27 cellular contexts compared by ENCODE assay signal in the genomic region with DNA sequence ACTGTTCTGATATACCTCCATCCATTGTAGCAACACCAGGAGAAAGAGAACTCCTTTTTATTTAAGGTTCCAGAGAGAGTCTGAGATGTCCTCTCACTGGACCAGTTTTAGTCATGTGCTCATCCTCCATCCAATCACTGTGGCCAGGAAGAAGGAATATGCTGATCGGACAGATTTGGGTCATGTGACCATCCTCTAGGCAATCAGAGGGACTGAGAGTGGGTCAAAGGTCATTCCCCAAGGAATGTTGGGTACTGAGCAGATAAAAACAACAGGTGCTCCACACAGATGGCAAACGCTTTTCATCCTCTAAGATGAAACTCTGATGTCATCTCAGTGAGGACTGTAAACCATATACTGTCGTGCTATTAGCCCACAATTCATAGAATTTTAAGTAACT. TPM values are rescaled to one million over a fixed set of nuclear protein-coding genes. Genes with fewer than 3 reads are reported as not detected.
"Had no signal": no experiment of that assay in that cellular context is flagged by ENCODE, and none has a peak within 500 bp of the region (broad histone marks: within the 10 kb centered on the region; RNA-seq: fewer than 3 reads in every experiment).

No MANE protein-coding gene starts in this region.

- H3K27me3 ChIP-seq: ascending aorta, brain microvascular endothelial cell, foreskin keratinocyte, neural progenitor cell, vagina had no signal

- H3K4me1 ChIP-seq: adrenal gland, ascending aorta, foreskin keratinocyte, left lung, sigmoid colon, spleen, vagina had no signal

- H2AFZ ChIP-seq: neural progenitor cell had no signal

- H3K9ac ChIP-seq: neural progenitor cell had no signal

- H3K36me3 ChIP-seq: adrenal gland, ascending aorta, brain microvascular endothelial cell, left lung, neural progenitor cell, sigmoid colon, spleen, thoracic aorta, vagina, WERI-Rb-1 had no signal

- H3K4me2 ChIP-seq: neural progenitor cell had no signal

- H3K4me3 ChIP-seq: adrenal gland, ascending aorta, left lung, neural progenitor cell, sigmoid colon, spleen, thoracic aorta, vagina had no signal

- H3K27ac ChIP-seq: adrenal gland, ascending aorta, brain microvascular endothelial cell, foreskin keratinocyte, left lung, neural progenitor cell, sigmoid colon, spleen, thoracic aorta, vagina, WERI-Rb-1 had no signal

- ATAC-seq: activated CD8-positive, alpha-beta T cell treated with anti-CD3 and anti-CD28 coated beads, Interleukin-2, amount 10 ng/mL, durations not matched to agents 7 days and 5 days; foreskin keratinocyte; left lung; naive thymus-derived CD8-positive, alpha-beta T cell had no signal

- DNase-seq: activated CD4-positive, alpha-beta T cell treated with anti-CD3 and anti-CD28 coated beads for 1 hour; activated CD4-positive, alpha-beta T cell treated with anti-CD3 and anti-CD28 coated beads, Interleukin-2, amount 50 U/mL, for 1 hour; activated CD8-positive, alpha-beta T cell treated with anti-CD3 and anti-CD28 coated beads, Interleukin-2, amount 10 ng/mL, durations not matched to agents 7 days and 5 days; adrenal gland; brain microvascular endothelial cell; caudate nucleus; dermis blood vessel endothelial cell; effector CD8-positive, alpha-beta T cell; foreskin keratinocyte; left lung; naive thymus-derived CD8-positive, alpha-beta T cell; sigmoid colon; spleen; stimulated activated CD4-positive, alpha-beta T cell treated with anti-CD3 and anti-CD28 coated beads, Interleukin-4, amount 100 ng/mL, for 1 hour; stimulated activated naive CD4-positive, alpha-beta T cell; WERI-Rb-1 had no signal

- H3K9me3 ChIP-seq: adrenal gland, ascending aorta, left lung, sigmoid colon, spleen, thoracic aorta, vagina had no signal

RNA-seq across cellular contexts. Expression of a gene that starts 28.8 kb away (rescaled TPM):
- total RNA-seq: activated CD8-positive, alpha-beta T cell treated with anti-CD3 and anti-CD28 coated beads, Interleukin-2, amount 10 ng/mL, durations not matched to agents 7 days and 5 days; activated T-helper 1 cell treated with anti-CD3 and anti-CD28 coated beads, Interleukin-12 subunit alpha, Interleukin-12 subunit beta, Interleukin-2, Interleukin-4 antibody, amounts not matched to agents 30 ng/mL and 10 ng/mL and 1 ng/mL, durations not matched to agents 14 hours and 24 hours and 36 hours; ascending aorta; dermis blood vessel endothelial cell; foreskin keratinocyte; glomerular endothelial cell; kidney epithelial cell; lung microvascular endothelial cell; naive thymus-derived CD8-positive, alpha-beta T cell; osteoblast; renal cortical epithelial cell; thoracic aorta had no signal
- polyA plus RNA-seq: esophagus; foreskin keratinocyte; naive thymus-derived CD8-positive, alpha-beta T cell had no signal
